In the genomic region with DNA sequence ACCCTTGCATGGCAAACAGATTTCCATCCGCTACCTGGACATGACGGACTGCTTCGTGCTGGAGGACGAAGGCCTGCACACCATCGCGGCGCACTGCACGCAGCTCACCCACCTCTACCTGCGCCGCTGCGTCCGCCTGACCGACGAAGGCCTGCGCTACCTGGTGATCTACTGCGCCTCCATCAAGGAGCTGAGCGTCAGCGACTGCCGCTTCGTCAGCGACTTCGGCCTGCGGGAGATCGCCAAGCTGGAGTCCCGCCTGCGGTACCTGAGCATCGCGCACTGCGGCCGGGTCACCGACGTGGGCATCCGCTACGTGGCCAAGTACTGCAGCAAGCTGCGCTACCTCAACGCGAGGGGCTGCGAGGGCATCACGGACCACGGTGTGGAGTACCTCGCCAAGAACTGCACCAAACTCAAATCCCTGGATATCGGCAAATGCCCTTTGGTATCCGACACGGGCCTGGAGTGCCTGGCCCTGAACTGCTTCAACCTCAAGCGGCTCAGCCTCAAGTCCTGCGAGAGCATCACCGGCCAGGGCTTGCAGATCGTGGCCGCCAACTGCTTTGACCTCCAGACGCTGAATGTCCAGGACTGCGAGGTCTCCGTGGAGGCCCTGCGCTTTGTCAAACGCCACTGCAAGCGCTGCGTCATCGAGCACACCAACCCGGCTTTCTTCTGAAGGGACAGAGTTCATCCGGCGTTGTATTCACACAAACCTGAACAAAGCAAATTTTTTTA, we compare ENCODE assay signal across 14 cellular contexts.
"Had no signal": no experiment of that assay in that cellular context is flagged by ENCODE, and none has a peak within 500 bp of the region (broad histone marks: within the 10 kb centered on the region; RNA-seq: fewer than 3 reads in every experiment).

No MANE protein-coding gene starts in this region.

- H3K9me3 ChIP-seq: heart left ventricle, mucosa of descending colon, right atrium auricular region had no signal

- H3K27ac ChIP-seq: dorsolateral prefrontal cortex, heart left ventricle, right atrium auricular region, tibial artery had no signal

- H3K4me3 Mint-ChIP-seq: naive thymus-derived CD8-positive, alpha-beta T cell had no signal

- H3K36me3 Mint-ChIP-seq: naive thymus-derived CD8-positive, alpha-beta T cell had no signal

- H3K4me1 Mint-ChIP-seq: naive thymus-derived CD8-positive, alpha-beta T cell had no signal

- H3K4me3 ChIP-seq: dorsolateral prefrontal cortex, heart left ventricle, mucosa of descending colon, right atrium auricular region, tibial artery had no signal

- DNase-seq: cortex of kidney; dorsolateral prefrontal cortex; effector CD8-positive, alpha-beta T cell; heart left ventricle; hippocampal formation; mammary epithelial cell; mucosa of descending colon; naive thymus-derived CD8-positive, alpha-beta T cell; small intestine; stimulated activated CD4-positive, alpha-beta T cell treated with anti-CD3 and anti-CD28 coated beads, Interleukin-2, amount 100 ng/mL, for 48 hours; stimulated activated naive CD4-positive, alpha-beta T cell treated with Interleukin-2 at 50 U/mL for 16 hours; tibial artery had no signal

- H3K27me3 ChIP-seq: dorsolateral prefrontal cortex, heart left ventricle, right atrium auricular region, tibial artery had no signal

- H3K27ac Mint-ChIP-seq: naive thymus-derived CD8-positive, alpha-beta T cell had no signal

- ATAC-seq: esophagus mucosa; mucosa of descending colon; naive thymus-derived CD8-positive, alpha-beta T cell had no signal

- H3K27me3 Mint-ChIP-seq: naive thymus-derived CD8-positive, alpha-beta T cell had no signal

- H3K4me1 ChIP-seq: right atrium auricular region, tibial artery had no signal
